ENCODE assay signal across 8 cellular contexts in the genomic region with DNA sequence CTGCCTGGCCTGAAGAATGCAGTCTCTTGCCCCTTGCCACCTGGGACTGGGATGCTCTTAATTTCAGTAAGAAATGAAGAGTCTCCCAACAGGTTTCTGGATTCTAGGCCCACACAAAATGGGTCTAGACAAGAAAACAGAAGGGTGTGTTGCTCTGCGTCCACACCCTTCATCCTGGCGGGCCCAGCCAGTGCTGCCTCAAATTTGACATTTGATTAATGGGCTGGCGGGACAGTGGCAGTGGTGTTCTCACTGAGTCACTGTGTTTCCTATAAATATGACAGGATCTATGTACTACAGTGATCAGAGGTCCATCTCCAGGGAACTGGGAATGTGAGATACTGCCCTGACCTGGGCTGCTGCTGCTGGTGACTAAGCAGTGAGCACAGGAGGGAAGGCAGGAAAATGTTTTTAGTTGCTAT. TPM values are rescaled to one million over a fixed set of nuclear protein-coding genes. Genes with fewer than 3 reads are reported as not detected.
A peak's percentile ranks its signal among the peaks of the same experiment; 100 is the strongest.
DNase-seq lines count a peak whose midpoint lies in the region; ATAC-seq and TF ChIP-seq lines count a peak whose summit lies in the region.
"Had no signal": no experiment of that assay in that cellular context is flagged by ENCODE, and none has a peak within 500 bp of the region (broad histone marks: within the 10 kb centered on the region; RNA-seq: fewer than 3 reads in every experiment).

No MANE protein-coding gene starts in this region.

- H3K4ac ChIP-seq in trophoblast cell (ENCODE audit: low read depth, low read length) = no peak overlapping the region

- peak overlapping the region; percentile 3 for H3K27ac Mint-ChIP-seq in MCF 10A (ENCODE audit: low read depth, unreplicated experiment)

- TF ChIP-seq CTCF in MCF 10A (IDR thresholded peaks at IDR 0.05; ENCODE audit: unreplicated experiment) (no peak), lower lobe of right lung (IDR thresholded peaks at IDR 0.05) (no peak), thyroid gland (IDR thresholded peaks at IDR 0.05) (no peak)

- H3K9me2 ChIP-seq in Karpas-422 (replicated peaks; ENCODE audit: insufficient read depth, low read length) = no peaks in the 10 kb centered on the region

- H3K9ac ChIP-seq in Karpas-422 (ENCODE audit: low read length) (0 out of 2 replicates have a peak overlapping the region, but pooled peaks have one; percentile 17), trophoblast cell (ENCODE audit: low read length) (no peak overlapping the region)

- H2BK12ac ChIP-seq in trophoblast cell (ENCODE audit: low read length) = no peak overlapping the region

- WGBS in thyroid gland, 2 donors = 71 to 92% methylated on average over 3 of the region's 3 CpGs
- no CpG with 5 or more reads among the region's 3 CpGs for WGBS in trophoblast cell (ENCODE audit: extremely low coverage, insufficient coverage, insufficient read length)

- H3K36me3 Mint-ChIP-seq in MCF 10A (ENCODE audit: insufficient read depth, unreplicated experiment) = no peaks in the 10 kb centered on the region

- H3K9me3 Mint-ChIP-seq in MCF 10A (ENCODE audit: unreplicated experiment) = no peaks in the 10 kb centered on the region

- no peak overlapping the region for H2BK120ac ChIP-seq in trophoblast cell (ENCODE audit: insufficient read depth, low read length, poor library complexity)

- H3K79me1 ChIP-seq in trophoblast cell (ENCODE audit: low read length) = peaks cover 11% of the 10 kb centered on the region

- H3K27me3 Mint-ChIP-seq in MCF 10A (ENCODE audit: insufficient read depth, unreplicated experiment) = no peaks in the 10 kb centered on the region

- no peak overlapping the region for H3K18ac ChIP-seq in trophoblast cell (ENCODE audit: low read length)

- no peak overlapping the region for H3K4me3 Mint-ChIP-seq in MCF 10A (ENCODE audit: unreplicated experiment)

- H3K4me1 Mint-ChIP-seq in MCF 10A (ENCODE audit: insufficient read depth, unreplicated experiment) = peaks cover 41% of the 10 kb centered on the region

- no peak overlapping the region for H3K23ac ChIP-seq in trophoblast cell (ENCODE audit: low read length)

- no peak overlapping the region for H3K4me2 ChIP-seq in Karpas-422 (ENCODE audit: low read depth, low read length, poor library complexity, severe bottlenecking)
- no peak overlapping the region for H3K4me2 ChIP-seq in trophoblast cell (ENCODE audit: low read length)

- H3K27me3 ChIP-seq in Karpas-422 (ENCODE audit: low read length) (no peaks in the 10 kb centered on the region), lower lobe of right lung (ENCODE audit: low read depth) (no peaks in the 10 kb centered on the region), thyroid gland (no peaks in the 10 kb centered on the region), trophoblast cell (ENCODE audit: insufficient read depth, low read length) (no peaks in the 10 kb centered on the region)

- DNase-seq in Karpas-422 = no peak
- DNase-seq in MCF 10A (ENCODE audit: unreplicated experiment) = peak; percentile 36
- DNase-seq in lower lobe of right lung = no peak
- no peak for DNase-seq in thyroid gland
- no peak for DNase-seq in trophoblast cell
- no peak for DNase-seq in glomerular visceral epithelial cell (ENCODE audit: extremely low spot score)

- H3K9me3 ChIP-seq in Karpas-422 (ENCODE audit: low read length) = no peaks in the 10 kb centered on the region
- H3K9me3 ChIP-seq in lower lobe of right lung = no peaks in the 10 kb centered on the region
- no peaks in the 10 kb centered on the region for H3K9me3 ChIP-seq in thyroid gland
- H3K9me3 ChIP-seq in trophoblast cell (ENCODE audit: insufficient read depth, low read depth, low read length) = peaks cover 1% of the 10 kb centered on the region

- H3K36me3 ChIP-seq in Karpas-422 (ENCODE audit: insufficient read depth, low read length) = no peaks in the 10 kb centered on the region
- H3K36me3 ChIP-seq in lower lobe of right lung = no peaks in the 10 kb centered on the region
- no peaks in the 10 kb centered on the region for H3K36me3 ChIP-seq in thyroid gland
- no peaks in the 10 kb centered on the region for H3K36me3 ChIP-seq in trophoblast cell (ENCODE audit: control insufficient read depth in 1 of 2, insufficient read depth in 2 of 2, low read length in 2 of 2)

- BruUV-seq in MCF 10A (replicated peaks; lab: Mats Ljungman, UMichigan) = no TSS peak

- H3K4me3 ChIP-seq in Karpas-422 (ENCODE audit: low read length) = no peak overlapping the region
- no peak overlapping the region for H3K4me3 ChIP-seq in lower lobe of right lung
- H3K4me3 ChIP-seq in thyroid gland (replicated peaks in 1 of 3) = no peak overlapping the region
- H3K4me3 ChIP-seq in trophoblast cell (ENCODE audit: low read depth, low read length) = no peak overlapping the region

- H4K20me1 ChIP-seq in Karpas-422 (ENCODE audit: insufficient read depth, low read depth, low read length) = no peaks in the 10 kb centered on the region; the same call in 1 of the 2 replicates

- CTCF ChIA-PET in MCF 10A (lab: Yijun Ruan, JAX) = interaction anchor here (0.6 to 10.5 kb wide), 10 partner anchors 13 to 127 kb away, joined by 3 to 248 read pairs (median 44); partner anchors contain the start of gene ARHGEF40

- H4K12ac ChIP-seq in trophoblast cell (ENCODE audit: low read depth, low read length) = no peak overlapping the region

- H3K14ac ChIP-seq in trophoblast cell (ENCODE audit: low read length) = no peak overlapping the region

- H2AFZ ChIP-seq in Karpas-422 (ENCODE audit: low read length) (no peak overlapping the region; the same call in 1 of the 2 replicates), trophoblast cell (ENCODE audit: insufficient read depth, low read length, poor library complexity) (no peak overlapping the region)

- H4K91ac ChIP-seq in trophoblast cell (ENCODE audit: low read depth, low read length) = no peak overlapping the region

- POLR2A ChIA-PET in MCF 10A (lab: Yijun Ruan, JAX) = interaction anchor here (0.7 to 5.2 kb wide), 5 partner anchors 15 to 92 kb away, joined by 3 to 38 read pairs (median 4); partner anchors contain the start of gene ARHGEF40

- intact Hi-C loops in MCF 10A (cut with micrococcal nuclease) (loop anchor here (1.0 to 5.0 kb wide), 2 partner anchors 40 to 250 kb away; no protein-coding TSS in a partner anchor), lower lobe of right lung (cut with DNase I) (no loop called here), thyroid gland (cut with DNase I) (no loop called here)

- no peak overlapping the region for H2BK5ac ChIP-seq in trophoblast cell (ENCODE audit: low read depth, low read length, poor library complexity)

- ATAC-seq in lower lobe of right lung = no peak
- ATAC-seq in GM19463 (IDR thresholded peaks at IDR 0.05; ENCODE audit: unreplicated experiment) = no peak

- no peak overlapping the region for H4K8ac ChIP-seq in trophoblast cell (ENCODE audit: low read depth, low read length)

- H3K27ac ChIP-seq in Karpas-422 (ENCODE audit: low read length) (no peak overlapping the region), lower lobe of right lung (peak overlapping the region; percentile 99), thyroid gland (peak overlapping the region in 2 of 3 donors; percentile 59 to 62), trophoblast cell (ENCODE audit: low read depth, low read length) (no peak overlapping the region)

- H3K79me2 ChIP-seq in Karpas-422 (ENCODE audit: low read length) (peaks cover 10% of the 10 kb centered on the region; the same call in 1 of the 2 replicates), trophoblast cell (ENCODE audit: control insufficient read depth, insufficient read depth, low read length, poor library complexity) (peaks cover 6% of the 10 kb centered on the region)

- no peak overlapping the region for H2AK5ac ChIP-seq in trophoblast cell (ENCODE audit: low read length)

- H3K4me1 ChIP-seq in Karpas-422 (ENCODE audit: low read length) (peaks cover 59% of the 10 kb centered on the region), lower lobe of right lung (peaks cover 36% of the 10 kb centered on the region), thyroid gland (peaks cover 9 to 36% of the 10 kb centered on the region in 2 donors), trophoblast cell (ENCODE audit: control insufficient read depth in 1 of 2, insufficient read depth in 2 of 2, low read length in 2 of 2) (peaks cover 6 to 10% of the 10 kb centered on the region in 2 experiments)

- TF ChIP-seq POLR2A in thyroid gland (IDR thresholded peaks at IDR 0.05) = no peak

RNA-seq across cellular contexts. Expression of gene TMEM253, which starts 6.5 kb away (rescaled TPM):
- total RNA-seq in Karpas-422 (2014; rRNA removed; shearing (Covaris generic); ENCODE audit: low replicate concordance) = not detected in 2 replicates
- total RNA-seq in MCF 10A (2022) (0.59 and 1.6 TPM in 2 replicates), lower lobe of right lung (0.50 TPM), thyroid gland (1 to 10 TPM in 2 of 4 donors, under 1 TPM in 1, not detected in 1; 0.81 to 3.1 (median 2.8) TPM)
- 0.54 and 0.62 TPM in 2 replicates for polyA plus RNA-seq in trophoblast cell (2013)

RNA-seq across cellular contexts. Expression of gene ZNF219, which starts 8.9 kb away (rescaled TPM):
- total RNA-seq in Karpas-422 (2014; rRNA removed; shearing (Covaris generic); ENCODE audit: low replicate concordance) = 3.4 and 3.8 TPM in 2 replicates
- 18.4 and 33.8 TPM in 2 replicates for total RNA-seq in MCF 10A (2022)
- 46.1 TPM for total RNA-seq in lower lobe of right lung
- total RNA-seq in thyroid gland = 10 to 100 TPM; 53.6 to 82.7 (median 67.3) TPM
- polyA plus RNA-seq in trophoblast cell (2013) = 11.7 and 12.0 TPM in 2 replicates

RNA-seq across cellular contexts. Expression of gene ARHGEF40, which starts 37.3 kb away (rescaled TPM):
- total RNA-seq in Karpas-422 (2014; rRNA removed; shearing (Covaris generic); ENCODE audit: low replicate concordance) = 2.2 TPM in 2 replicates
- total RNA-seq in MCF 10A (2022) (3.6 and 6.7 TPM in 2 replicates), lower lobe of right lung (28.5 TPM), thyroid gland (10 to 100 TPM; 28.1 to 44.8 (median 43.4) TPM)
- polyA plus RNA-seq in trophoblast cell (2013) = 26.0 and 26.5 TPM in 2 replicates

RNA-seq across cellular contexts. Expression of gene OR5AU1, which starts 48.5 kb away (rescaled TPM):
- not detected in 2 replicates for total RNA-seq in Karpas-422 (2014; rRNA removed; shearing (Covaris generic); ENCODE audit: low replicate concordance)
- total RNA-seq in MCF 10A (2022) (not detected in 2 replicates), lower lobe of right lung (not detected), thyroid gland (not detected)
- 0.06 TPM in 1 of 2 replicates, not detected in the other for polyA plus RNA-seq in trophoblast cell (2013)
- polyA plus RNA-seq: small intestine had no signal

RNA-seq across cellular contexts. Expression of gene RNASE8, which starts 49.7 kb away (rescaled TPM):
- not detected in 2 replicates for total RNA-seq in Karpas-422 (2014; rRNA removed; shearing (Covaris generic); ENCODE audit: low replicate concordance)
- total RNA-seq in MCF 10A (2022) = not detected in 2 replicates
- not detected for total RNA-seq in lower lobe of right lung
- not detected for total RNA-seq in thyroid gland
- not detected in 2 replicates for polyA plus RNA-seq in trophoblast cell (2013)
- polyA plus RNA-seq: small intestine had no signal

Comparison
In these comparisons a context has a peak if more than half of its experiments do, and no peak if none do; other contexts are left out.
1. H3K27ac ChIP-seq: peak in lower lobe of right lung (single experiment) and thyroid gland (2 of 3); none in Karpas-422 (single experiment) and trophoblast cell (single experiment).